In genomic region chr2:65064728-65065552, GRCh38 we compare ENCODE assay signal across 8 cellular contexts. TPM values are rescaled to one million over a fixed set of nuclear protein-coding genes. Genes with fewer than 3 reads are reported as not detected.
DNase-seq lines count a peak whose midpoint lies in the region; ATAC-seq and TF ChIP-seq lines count a peak whose summit lies in the region.

No MANE protein-coding gene starts in this region.

- H3K4me1 ChIP-seq in HEK293 (ENCODE audit: control insufficient read depth, insufficient read depth, low read length), result no peaks in the 10 kb centered on the region
- peaks cover 73% of the 10 kb centered on the region for H3K4me1 ChIP-seq in lower lobe of right lung
- H3K4me1 ChIP-seq in stomach smooth muscle (ENCODE audit: control insufficient read depth, insufficient read depth, low read length), result peaks cover 36% of the 10 kb centered on the region

- ATAC-seq in lower lobe of right lung, result peak; percentile 80 to 87

- TF ChIP-seq CTCF in GM10266 (IDR thresholded peaks at IDR 0.05; ENCODE audit: control insufficient read depth, insufficient read depth, low read depth, missing control alignments) (peak; percentile 89), HEK293 (tag by site-specific recombination; IDR thresholded peaks at IDR 0.05) (peak; percentile 86), lower lobe of right lung (IDR thresholded peaks at IDR 0.05) (peak; percentile 66)

- H3K4me3 ChIP-seq in HEK293 (ENCODE audit: low read depth, low read length), result no peak overlapping the region
- H3K4me3 ChIP-seq in MG63, result peak overlapping the region; percentile 18
- H3K4me3 ChIP-seq in lower lobe of right lung, result peak overlapping the region; percentile 25
- H3K4me3 ChIP-seq in stomach smooth muscle (ENCODE audit: low read length in 2 of 2), result no peak overlapping the region

- no peaks in the 10 kb centered on the region for H3K9me3 ChIP-seq in HEK293 (ENCODE audit: control insufficient read depth, insufficient read depth, low read depth, low read length)
- no peaks in the 10 kb centered on the region for H3K9me3 ChIP-seq in MG63
- no peaks in the 10 kb centered on the region for H3K9me3 ChIP-seq in lower lobe of right lung
- H3K9me3 ChIP-seq in stomach smooth muscle (ENCODE audit: control insufficient read depth in 2 of 2, low read length in 2 of 2), result no peaks in the 10 kb centered on the region

- H3K27me3 ChIP-seq in MG63 (no peaks in the 10 kb centered on the region), lower lobe of right lung (ENCODE audit: low read depth) (no peaks in the 10 kb centered on the region), stomach smooth muscle (ENCODE audit: control insufficient read depth in 1 of 2, insufficient read depth in 2 of 2, low read length in 2 of 2) (no peaks in the 10 kb centered on the region)

- H3K36me3 ChIP-seq in HEK293 (ENCODE audit: control insufficient read depth in 2 of 2, insufficient read depth in 1 of 2, low read length in 2 of 2) (peaks cover 0 to 12% of the 10 kb centered on the region in 2 experiments; a peak in 1 of 3 replicates), MG63 (peaks cover 10% of the 10 kb centered on the region), lower lobe of right lung (peaks cover 7% of the 10 kb centered on the region), stomach smooth muscle (ENCODE audit: control insufficient read depth in 2 of 2, insufficient read depth in 2 of 2, low read length in 2 of 2) (peaks cover 0 to 8% of the 10 kb centered on the region in 2 donors)

- POLR2A ChIA-PET in HEK293 (lab: Yijun Ruan, JAX), result interaction anchor here (1.0 to 1.8 kb wide), 2 partner anchors 9 to 65 kb away, joined by 6 to 7 read pairs; partner anchors contain the start of genes CEP68 and RAB1A

- no peak overlapping the region for H3K27ac ChIP-seq in HEK293 (ENCODE audit: extremely low read depth, low read depth, low read length)
- peak overlapping the region; percentile 76 for H3K27ac ChIP-seq in lower lobe of right lung
- peak overlapping the region; percentile 31 for H3K27ac ChIP-seq in stomach smooth muscle (ENCODE audit: low read length)

- peak overlapping the region in 1 of 2 donors; percentile 13 for H3K9ac ChIP-seq in stomach smooth muscle (ENCODE audit: low read length in 2 of 2)

- intact Hi-C loops in lower lobe of right lung (cut with DNase I), result no loop called here

- DNase-seq in A172 (ENCODE audit: low spot score) (peak; percentile 81), GM10266 (ENCODE audit: extremely low spot score) (peak; percentile 75), MG63 (peak; percentile 94), T-helper 22 cell (ENCODE audit: low read depth) (peak; percentile 14), dedifferentiated amniotic fluid mesenchymal stem cell (ENCODE audit: extremely low spot score) (peak; percentile 68), lower lobe of right lung (peak; percentile 72)

- CTCF ChIA-PET in HEK293 (lab: Yijun Ruan, JAX), result interaction anchor here (0.6 to 2.4 kb wide), 24 partner anchors 9 to 509 kb away, joined by 3 to 16 read pairs (median 4); partner anchors contain the start of gene CEP68

TF ChIP-seq in HEK293, 187 proteins besides CTCF, POLR2A, EP300 and RAD21 (continues in another document):
- TF ChIP-seq ZNF596 (tag by site-specific recombination; IDR thresholded peaks at IDR 0.05), result no peak
- no peak for TF ChIP-seq GFI1B (tag by site-specific recombination; IDR thresholded peaks at IDR 0.05)
- no peak for TF ChIP-seq ZNF501 (tag by site-specific recombination; IDR thresholded peaks at IDR 0.05)
- TF ChIP-seq PRDM4 (tag by site-specific recombination; IDR thresholded peaks at IDR 0.05), result no peak
- no peak for TF ChIP-seq ZNF138 (tag by site-specific recombination; IDR thresholded peaks at IDR 0.05; ENCODE audit: borderline replicate concordance)
- TF ChIP-seq ZNF660 (tag by site-specific recombination; IDR thresholded peaks at IDR 0.05), result no peak
- TF ChIP-seq ZIC2 (tag by site-specific recombination; IDR thresholded peaks at IDR 0.05), result no peak
- no peak for TF ChIP-seq ZSCAN23 (tag by site-specific recombination; IDR thresholded peaks at IDR 0.05)
- TF ChIP-seq ZXDB (tag by site-specific recombination; IDR thresholded peaks at IDR 0.05), result no peak
- no peak for TF ChIP-seq ZNF707 (tag by site-specific recombination; IDR thresholded peaks at IDR 0.05)
- no peak for TF ChIP-seq KLF10 (tag by site-specific recombination; IDR thresholded peaks at IDR 0.05)
- TF ChIP-seq ZSCAN18 (tag by site-specific recombination; IDR thresholded peaks at IDR 0.05), result no peak
- 0 out of 2 replicates have a peak, but pooled peaks have one; percentile 25 for TF ChIP-seq ZNF394 (tag by site-specific recombination; IDR thresholded peaks at IDR 0.05; ENCODE audit: borderline replicate concordance)
- no peak for TF ChIP-seq ZNF26 (tag by site-specific recombination; IDR thresholded peaks at IDR 0.05)
- TF ChIP-seq ZNF155 (tag by site-specific recombination; IDR thresholded peaks at IDR 0.05), result no peak
- no peak for TF ChIP-seq ZNF16 (tag by site-specific recombination; IDR thresholded peaks at IDR 0.05; ENCODE audit: low read depth)
- TF ChIP-seq ZNF639 (tag by site-specific recombination; IDR thresholded peaks at IDR 0.05), result no peak
- TF ChIP-seq ZBTB21 (tag by site-specific recombination; IDR thresholded peaks at IDR 0.05), result no peak
- TF ChIP-seq ZNF391 (tag by site-specific recombination; IDR thresholded peaks at IDR 0.05; ENCODE audit: borderline replicate concordance, low read depth), result no peak
- no peak for TF ChIP-seq ZNF623 (tag by site-specific recombination; IDR thresholded peaks at IDR 0.05)
- no peak for TF ChIP-seq ZNF292 (tag by site-specific recombination; IDR thresholded peaks at IDR 0.05; ENCODE audit: borderline replicate concordance, low read depth)
- TF ChIP-seq ZNF558 (tag by site-specific recombination; IDR thresholded peaks at IDR 0.05), result no peak
- no peak for TF ChIP-seq KLF1 (tag by site-specific recombination; IDR thresholded peaks at IDR 0.05)
- no peak for TF ChIP-seq ZNF830 (tag by site-specific recombination; IDR thresholded peaks at IDR 0.05; ENCODE audit: low read depth)
- TF ChIP-seq ZNF624 (tag by site-specific recombination; IDR thresholded peaks at IDR 0.05), result no peak

RNA-seq across cellular contexts. Expression of gene CEP68, which starts 8.7 kb away (rescaled TPM):
- total RNA-seq in A172 (2014; rRNA removed; shearing (Covaris generic)), result 6.0 and 10.0 TPM in 2 replicates
- 4.5 and 4.9 TPM in 2 replicates for total RNA-seq in MG63 (2014; rRNA removed; shearing (Covaris generic); ENCODE audit: low replicate concordance)
- 12.6 TPM for total RNA-seq in lower lobe of right lung

Comparison
In these comparisons a context has a peak if more than half of its experiments do, and no peak if none do; other contexts are left out.
1. DNase-seq: peak in every context shown above with its lines; median percentile 94 in MG63; 81 in A172; 75 in GM10266; 72 in lower lobe of right lung; 68 in dedifferentiated amniotic fluid mesenchymal stem cell; 14 in T-helper 22 cell.
2. H3K4me3 ChIP-seq: peak in MG63 (single experiment) and lower lobe of right lung (single experiment); none in HEK293 (single experiment) and stomach smooth muscle (0 of 2).
3. Peak in every context shown above with its lines, with median percentiles within 50 percentile points of each other: CTCF ChIP-seq.